In genomic region chr22:45007946-45008852, GRCh38 we compare ENCODE assay signal across 9 cellular contexts. TPM values are rescaled to one million over a fixed set of nuclear protein-coding genes. Genes with fewer than 3 reads are reported as not detected.
DNase-seq lines count a peak whose midpoint lies in the region; ATAC-seq, FAIRE-seq and TF ChIP-seq lines count a peak whose summit lies in the region.
"Had no signal": no experiment of that assay in that cellular context is flagged by ENCODE, and none has a peak within 500 bp of the region (broad histone marks: within the 10 kb centered on the region; RNA-seq: fewer than 3 reads in every experiment).

No MANE protein-coding gene starts in this region.

- no peak overlapping the region for H3K18ac ChIP-seq in mesenchymal stem cell (ENCODE audit: low read depth in 1 of 2, low read length in 2 of 2)

- DNase-seq in cardiac muscle cell (ENCODE audit: low read depth in 1 of 2, low spot score in 1 of 2): peak; percentile 12 to 50
- no peak for DNase-seq in left cardiac atrium
- DNase-seq in astrocyte of the cerebellum (ENCODE audit: low read depth): no peak
- DNase-seq in mesenchymal stem cell: peak; percentile 28
- DNase-seq in urothelium cell line (ENCODE audit: low spot score): peak; percentile 25
- DNase-seq in middle frontal gyrus (ENCODE audit: extremely low spot score, low spot score): no peak
- DNase-seq in CD4-positive, alpha-beta T cell: no peak

- H2BK5ac ChIP-seq in mesenchymal stem cell (ENCODE audit: low read depth, low read length, poor library complexity, severe bottlenecking): no peak overlapping the region

- H3K9me3 Mint-ChIP-seq in CD4-positive, alpha-beta T cell: no peaks in the 10 kb centered on the region

- CTCF ChIA-PET in CD4-positive, alpha-beta T cell (lab: Charles Lee): no interaction called here

- no peaks in the 10 kb centered on the region for H3K79me1 ChIP-seq in mesenchymal stem cell (replicated peaks; ENCODE audit: low read length, poor library complexity, severe bottlenecking)

- H3K9ac ChIP-seq in mesenchymal stem cell (ENCODE audit: low read length): no peak overlapping the region

- in situ Hi-C loops in astrocyte of the cerebellum (cut with HindIII; ENCODE audit: low sequenced_read_pairs): no loop called here

- no peak overlapping the region for H3K27ac Mint-ChIP-seq in CD4-positive, alpha-beta T cell

- H3K27me3 ChIP-seq in cardiac muscle cell: no peaks in the 10 kb centered on the region
- peaks cover 72 to 74% of the 10 kb centered on the region in 2 experiments for H3K27me3 ChIP-seq in mesenchymal stem cell (ENCODE audit: control insufficient read depth in 1 of 2, insufficient read depth in 1 of 2, low read length in 2 of 2)
- peaks cover 77% of the 10 kb centered on the region for H3K27me3 ChIP-seq in CD4-positive, alpha-beta T cell (ENCODE audit: control insufficient read depth, insufficient read depth, low read length)

- H4K8ac ChIP-seq in mesenchymal stem cell (ENCODE audit: low read length): no peak overlapping the region

- no peak overlapping the region for H3K14ac ChIP-seq in mesenchymal stem cell (ENCODE audit: low read length in 2 of 2)

- POLR2A ChIA-PET in CD4-positive, alpha-beta T cell (lab: Charles Lee): interaction anchor here (1.1 kb wide), 1 partner anchor 165 kb away, joined by 4 read pairs; no protein-coding TSS in a partner anchor

- peak overlapping the region; percentile 60 for H3K4me3 ChIP-seq in cardiac muscle cell
- peak overlapping the region; percentile 51 for H3K4me3 ChIP-seq in astrocyte of the cerebellum (ENCODE audit: low read depth, low read length)
- H3K4me3 ChIP-seq in mesenchymal stem cell (ENCODE audit: insufficient read depth in 1 of 2, low read depth in 1 of 2, low read length in 2 of 2): peak overlapping the region; percentile 36 to 37

- peak overlapping the region; percentile 86 for H3K4me2 ChIP-seq in mesenchymal stem cell (ENCODE audit: low read length, poor library complexity, severe bottlenecking)

- H3K9me3 ChIP-seq in cardiac muscle cell (ENCODE audit: low read depth) (no peaks in the 10 kb centered on the region), mesenchymal stem cell (ENCODE audit: control insufficient read depth, low read length) (no peaks in the 10 kb centered on the region)
- no peaks in the 10 kb centered on the region for H3K9me3 ChIP-seq in CD4-positive, alpha-beta T cell (ENCODE audit: control insufficient read depth, low read length)
- H3K9me3 ChIP-seq: left lung had no signal

- no peak overlapping the region for H3K4me3 Mint-ChIP-seq in CD4-positive, alpha-beta T cell

- H3K27ac ChIP-seq in cardiac muscle cell (no peak overlapping the region), mesenchymal stem cell (ENCODE audit: low read length, poor library complexity, severe bottlenecking) (no peak overlapping the region)
- no peak overlapping the region for H3K27ac ChIP-seq in CD4-positive, alpha-beta T cell (ENCODE audit: low read depth, low read length)
- H3K27ac ChIP-seq: left lung had no signal

- H3K27me3 Mint-ChIP-seq in CD4-positive, alpha-beta T cell: peaks cover 68% of the 10 kb centered on the region

- no peak overlapping the region for H2AK5ac ChIP-seq in mesenchymal stem cell (ENCODE audit: low read length, severe bottlenecking)

- ATAC-seq in left cardiac atrium (no peak), HG02938 (IDR thresholded peaks at IDR 0.05; ENCODE audit: unreplicated experiment) (no peak)
- ATAC-seq in CD4-positive, alpha-beta T cell (ENCODE audit: poor library complexity): no peak

- H2AFZ ChIP-seq in mesenchymal stem cell (ENCODE audit: low read depth, low read length): no peak overlapping the region

- H2BK15ac ChIP-seq in mesenchymal stem cell (ENCODE audit: low read depth, poor library complexity, severe bottlenecking): no peak overlapping the region

- intact Hi-C loops in left cardiac atrium (cut with DNase I): no loop called here
- intact Hi-C loops in CD4-positive, alpha-beta T cell (cut with DNase I, micrococcal nuclease): no loop called here

- under 1% methylated on average over 63 of the region's 87 CpGs for WGBS in mesenchymal stem cell

- H3K36me3 Mint-ChIP-seq in CD4-positive, alpha-beta T cell (ENCODE audit: low read depth): no peaks in the 10 kb centered on the region

- H3K4ac ChIP-seq in mesenchymal stem cell (ENCODE audit: low read depth in 1 of 2, low read length in 2 of 2): no peak overlapping the region

- H3K4me1 Mint-ChIP-seq in CD4-positive, alpha-beta T cell (ENCODE audit: low read depth): peaks cover 14% of the 10 kb centered on the region

- H3K4me1 ChIP-seq in cardiac muscle cell (ENCODE audit: low read depth): peaks cover 16% of the 10 kb centered on the region
- H3K4me1 ChIP-seq in mesenchymal stem cell (ENCODE audit: control insufficient read depth, insufficient read depth, low read depth, low read length): peaks cover 26% of the 10 kb centered on the region

- H2BK120ac ChIP-seq in mesenchymal stem cell (ENCODE audit: low read depth, low read length): no peak overlapping the region

- TF ChIP-seq CTCF in cardiac muscle cell (IDR thresholded peaks at IDR 0.05; ENCODE audit: low read depth, low read length) (no peak), astrocyte of the cerebellum (IDR thresholded peaks at IDR 0.05; ENCODE audit: low read depth, low read length, missing control alignments) (no peak)
- no peak for TF ChIP-seq CTCF in CD4-positive, alpha-beta T cell (IDR thresholded peaks at IDR 0.05)

- no peak overlapping the region for H4K91ac ChIP-seq in mesenchymal stem cell (ENCODE audit: low read length)

- no peak overlapping the region for H2BK12ac ChIP-seq in mesenchymal stem cell (ENCODE audit: low read length in 2 of 2)

- no peak for FAIRE-seq in urothelium cell line (lab: Jason Lieb, UNC)

- H3K23ac ChIP-seq in mesenchymal stem cell (ENCODE audit: low read length in 2 of 2): no peak overlapping the region

- H3K36me3 ChIP-seq in cardiac muscle cell: no peaks in the 10 kb centered on the region
- no peaks in the 10 kb centered on the region for H3K36me3 ChIP-seq in mesenchymal stem cell (ENCODE audit: control insufficient read depth in 1 of 2, insufficient read depth in 2 of 2, low read depth in 1 of 2, low read length in 2 of 2)
- H3K36me3 ChIP-seq: left lung had no signal

RNA-seq across cellular contexts. Expression of gene PHF21B, which starts 1.6 kb away (rescaled TPM):
- 4.8 and 7.2 TPM in 2 replicates for total RNA-seq in cardiac muscle cell
- 1.3 and 3.0 TPM in 2 replicates for polyA plus RNA-seq in cardiac muscle cell
- under 1 TPM; 0.71 to 0.76 TPM for total RNA-seq in left cardiac atrium
- polyA plus RNA-seq in mesenchymal stem cell (2013, experiment 1 of 2): 0.11 TPM
- 0.05 TPM for polyA plus RNA-seq in mesenchymal stem cell (2013, experiment 2 of 2)
- not detected for total RNA-seq in CD4-positive, alpha-beta T cell

Comparison
In these comparisons a context has a peak if more than half of its experiments do, and no peak if none do; other contexts are left out.
1. DNase-seq: peak in cardiac muscle cell (2 of 2), mesenchymal stem cell (single experiment) and urothelium cell line (single experiment); none in left cardiac atrium (single experiment), astrocyte of the cerebellum (single experiment), middle frontal gyrus (single experiment) and CD4-positive, alpha-beta T cell (0 of 10).
2. Peak in every context shown above with its lines, with median percentiles within 50 percentile points of each other: H3K4me3 ChIP-seq.